ENCODE assay signal across 10 cellular contexts in the genomic region with DNA sequence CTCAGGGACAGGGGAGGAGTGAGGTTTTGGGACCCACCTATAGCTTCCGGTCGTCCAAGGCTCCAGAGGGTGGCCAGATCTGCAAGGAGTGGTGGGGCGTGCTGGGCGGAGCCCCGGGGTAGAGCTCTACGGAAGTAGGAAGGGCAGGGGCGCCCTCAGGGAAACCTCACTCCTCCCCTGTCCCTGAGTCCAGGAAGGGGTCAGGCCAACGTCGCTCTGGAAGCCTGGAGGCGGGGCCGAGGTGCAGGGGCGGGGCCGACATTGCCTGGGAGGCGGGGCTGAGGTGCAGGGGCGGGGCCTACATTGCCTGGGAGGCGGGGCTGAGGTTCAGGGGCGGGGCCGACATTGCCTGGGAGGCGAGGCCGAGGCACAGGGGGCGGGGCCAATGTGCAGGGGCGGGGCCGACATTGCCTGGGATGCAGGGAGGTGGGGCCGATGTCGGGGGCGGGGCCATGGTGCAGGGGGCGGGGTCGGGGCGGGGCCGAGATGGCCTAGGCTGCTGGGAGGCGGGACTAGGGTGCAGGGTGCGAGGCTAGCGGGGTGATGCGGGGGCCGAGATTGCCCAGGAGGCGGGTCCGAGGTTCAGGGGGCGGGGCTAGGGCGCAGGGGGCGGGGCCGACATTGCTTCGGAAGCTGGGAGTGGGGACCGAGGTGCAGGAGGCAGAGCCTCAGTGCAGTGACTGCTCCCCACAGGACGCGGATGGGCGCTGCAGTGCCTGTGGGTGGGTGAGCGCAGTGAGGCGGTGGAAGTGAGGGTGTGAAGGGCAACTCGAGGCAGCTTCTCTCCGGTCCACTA. TPM values are rescaled to one million over a fixed set of nuclear protein-coding genes. Genes with fewer than 3 reads are reported as not detected.
DNase-seq lines count a peak whose midpoint lies in the region; ATAC-seq, FAIRE-seq and TF ChIP-seq lines count a peak whose summit lies in the region.
"Had no signal": no experiment of that assay in that cellular context is flagged by ENCODE, and none has a peak within 500 bp of the region (broad histone marks: within the 10 kb centered on the region; RNA-seq: fewer than 3 reads in every experiment).

No MANE protein-coding gene starts in this region.

- H3K4me1 Mint-ChIP-seq in natural killer cell treated with Interleukin-12 subunit alpha and Interleukin-12 subunit beta and Interleukin-15 and Interleukin-18, amount 100 ng/mL, for 72 hours (ENCODE audit: low read depth in 2 of 2), result peaks cover 7% of the 10 kb centered on the region in 2 donors

- no peak for TF ChIP-seq POLR2A in endothelial cell of umbilical vein (IDR thresholded peaks at IDR 0.05; ENCODE audit: low read depth, low read length)

- no peaks in the 10 kb centered on the region for H3K36me3 Mint-ChIP-seq in natural killer cell treated with Interleukin-12 subunit alpha and Interleukin-12 subunit beta and Interleukin-15 and Interleukin-18, amount 100 ng/mL, for 72 hours
- H3K36me3 Mint-ChIP-seq: IgD-negative memory B cell had no signal

- dilution Hi-C loops in endothelial cell of umbilical vein (cut with MboI; ENCODE audit: extremely low pct_ligation_motif_present, low sequenced_read_pairs), result no loop called here

- intact Hi-C loops in endothelial cell of umbilical vein (cut with micrococcal nuclease), result loop anchor here (1.0 kb wide), 1 partner anchor 24 kb away; no protein-coding TSS in a partner anchor

- POLR2A ChIA-PET in endothelial cell of umbilical vein (lab: Charles Lee), result no interaction called here

- no peaks in the 10 kb centered on the region for H3K9me3 Mint-ChIP-seq in natural killer cell treated with Interleukin-12 subunit alpha and Interleukin-12 subunit beta and Interleukin-15 and Interleukin-18, amount 100 ng/mL, for 72 hours

- no peaks in the 10 kb centered on the region for H4K20me1 ChIP-seq in endothelial cell of umbilical vein (replicated peaks; ENCODE audit: control insufficient read depth, extremely low read depth, insufficient read depth, low read length)

- H3K9ac ChIP-seq in endothelial cell of umbilical vein (replicated peaks; ENCODE audit: extremely low read depth, insufficient read depth, low read length), result no peak overlapping the region
- H3K9ac ChIP-seq: parathyroid adenoma had no signal

- H3K27ac ChIP-seq in endothelial cell of umbilical vein (ENCODE audit: insufficient read depth, low read depth, low read length) (no peak overlapping the region), thoracic aorta (no peak overlapping the region)
- H3K27ac ChIP-seq: parathyroid adenoma had no signal

- H3K27ac Mint-ChIP-seq in natural killer cell treated with Interleukin-12 subunit alpha and Interleukin-12 subunit beta and Interleukin-15 and Interleukin-18, amount 100 ng/mL, for 72 hours, result no peak overlapping the region
- H3K27ac Mint-ChIP-seq: IgD-negative memory B cell had no signal

- peak; percentile 73 for FAIRE-seq in endothelial cell of umbilical vein (lab: Jason Lieb, UNC)

- no TSS peak for BruUV-seq in endothelial cell of umbilical vein (replicated peaks; lab: Mats Ljungman, UMichigan)

- H3K9me3 ChIP-seq in endothelial cell of umbilical vein (replicated peaks; ENCODE audit: control insufficient read depth, insufficient read depth, low read length) (no peaks in the 10 kb centered on the region), thoracic aorta (no peaks in the 10 kb centered on the region)

- CTCF ChIA-PET in endothelial cell of umbilical vein (lab: Charles Lee), result interaction anchor here (1.0 to 1.4 kb wide), 3 partner anchors 23 to 30 kb away, joined by 5 to 7 read pairs (median 6); no protein-coding TSS in a partner anchor

- peak overlapping the region; percentile 64 for H2AFZ ChIP-seq in endothelial cell of umbilical vein (ENCODE audit: low read depth, low read length)
- H2AFZ ChIP-seq: parathyroid adenoma had no signal

- ATAC-seq in natural killer cell treated with Interleukin-12 subunit alpha and Interleukin-12 subunit beta and Interleukin-15 and Interleukin-18, amount 100 ng/mL, for 72 hours, result peak; percentile 84 to 89
- ATAC-seq in thoracic aorta (ENCODE audit: insufficient number of reproducible peaks, low FRiP score, low read depth) (no peak), GM21576 (IDR thresholded peaks at IDR 0.05; ENCODE audit: unreplicated experiment) (no peak)

- H3K9me1 ChIP-seq in endothelial cell of umbilical vein (replicated peaks; ENCODE audit: control insufficient read depth, extremely low read depth, insufficient read depth, low read length), result no peaks in the 10 kb centered on the region

- H3K4me1 ChIP-seq in endothelial cell of umbilical vein (ENCODE audit: control insufficient read depth, extremely low read depth, insufficient read depth, low read length), result peaks cover 3% of the 10 kb centered on the region
- H3K4me1 ChIP-seq in thoracic aorta (ENCODE audit: control insufficient read depth in 1 of 2, low read depth in 2 of 2), result peaks cover 0 to 3% of the 10 kb centered on the region in 2 donors
- H3K4me1 ChIP-seq: parathyroid adenoma had no signal

- DNase-seq in GF-D8 (lab: John Stamatoyannopoulos, UW) (peak; percentile 95), NCI-H460 (ENCODE audit: extremely low read depth, low read depth) (peak; percentile 55), endothelial cell of umbilical vein (ENCODE audit: low read depth, low spot score) (peak; percentile 22), thoracic aorta (ENCODE audit: low spot score) (peak; percentile 29), GM19238 (ENCODE audit: insufficient read length, low spot score) (no peak)
- peak; percentile 18 to 40 for DNase-seq in activated CD8-positive, alpha-beta memory T cell treated with anti-CD3 and anti-CD28 coated beads for 4 hours (ENCODE audit: low read depth in 2 of 2)
- no peak for DNase-seq in natural killer cell treated with Interleukin-12 subunit alpha and Interleukin-12 subunit beta and Interleukin-15 and Interleukin-18, amount 100 ng/mL, for 72 hours (ENCODE audit: low spot score)

- peaks cover 0 to 3% of the 10 kb centered on the region in 2 experiments for H3K27me3 ChIP-seq in endothelial cell of umbilical vein (ENCODE audit: control insufficient read depth in 2 of 2, insufficient read depth in 2 of 2, low read length in 2 of 2)
- H3K27me3 ChIP-seq in thoracic aorta (replicated peaks; ENCODE audit: insufficient read depth), result no peaks in the 10 kb centered on the region

- H3K4me2 ChIP-seq in endothelial cell of umbilical vein (ENCODE audit: insufficient read depth, low read length), result no peak overlapping the region

- no peaks in the 10 kb centered on the region for H3K79me2 ChIP-seq in endothelial cell of umbilical vein (ENCODE audit: control insufficient read depth, insufficient read depth, low read length)
- H3K79me2 ChIP-seq: parathyroid adenoma had no signal

- no peak for TF ChIP-seq CTCF in endothelial cell of umbilical vein (IDR thresholded peaks at IDR 0.05; ENCODE audit: extremely low read depth in 1 of 2, insufficient read depth in 1 of 2, low read depth in 1 of 2, low read length in 2 of 2)
- no peak for TF ChIP-seq CTCF in thoracic aorta (IDR thresholded peaks at IDR 0.05)

- H3K4me3 ChIP-seq in endothelial cell of umbilical vein (replicated peaks in 1 of 3; ENCODE audit: insufficient read depth in 1 of 3, low read depth in 1 of 3, low read length in 3 of 3) (no peak overlapping the region), thoracic aorta (peak overlapping the region; percentile 13)

- H3K4me3 Mint-ChIP-seq in natural killer cell treated with Interleukin-12 subunit alpha and Interleukin-12 subunit beta and Interleukin-15 and Interleukin-18, amount 100 ng/mL, for 72 hours, result no peak overlapping the region

- peaks cover 3 to 8% of the 10 kb centered on the region in 2 donors for H3K27me3 Mint-ChIP-seq in natural killer cell treated with Interleukin-12 subunit alpha and Interleukin-12 subunit beta and Interleukin-15 and Interleukin-18, amount 100 ng/mL, for 72 hours

- H3K36me3 ChIP-seq in endothelial cell of umbilical vein (ENCODE audit: control insufficient read depth in 2 of 2, extremely low read depth in 1 of 2, insufficient read depth in 2 of 2, low read length in 2 of 2), result no peaks in the 10 kb centered on the region
- H3K36me3 ChIP-seq in thoracic aorta, result no peaks in the 10 kb centered on the region

RNA-seq across cellular contexts. Expression of a gene that starts 4.9 kb away (rescaled TPM):
- total RNA-seq in NCI-H460 (2014; rRNA removed; shearing (Covaris generic)), result 4.2 and 7.6 TPM in 2 replicates
- 4.6 and 6.6 TPM in 2 replicates for polyA plus RNA-seq in NCI-H460 (2014; cell fraction: nucleus; rRNA removed)
- total RNA-seq in endothelial cell of umbilical vein (24.2 and 31.8 TPM in 2 replicates), thoracic aorta (10 to 100 TPM; 14.4 to 28.4 TPM)
- 3.9 and 5.7 TPM in 2 replicates for polyA plus RNA-seq in endothelial cell of umbilical vein
- polyA plus RNA-seq in endothelial cell of umbilical vein (2011; cell fraction: cytosol; rRNA removed), result 1.7 and 3.4 TPM in 2 replicates
- polyA plus RNA-seq in endothelial cell of umbilical vein (2011; cell fraction: nucleus; rRNA removed), result 3.1 and 3.2 TPM in 2 replicates
- polyA plus RNA-seq in endothelial cell of umbilical vein (2012), result 2.2 and 6.7 TPM in 2 replicates
- 2.2 and 2.5 TPM in 2 replicates for polyA minus RNA-seq in endothelial cell of umbilical vein
- polyA minus RNA-seq in endothelial cell of umbilical vein (2011; cell fraction: cytosol; rRNA and poly(A)+ RNA removed), result 2.5 TPM
- polyA minus RNA-seq in endothelial cell of umbilical vein (2011; cell fraction: nucleus; rRNA and poly(A)+ RNA removed), result 0.72 and 2.0 TPM in 2 replicates
- total RNA-seq in natural killer cell treated with Interleukin-12 subunit alpha and Interleukin-12 subunit beta and Interleukin-15 and Interleukin-18, amount 100 ng/mL, for 72 hours, result not detected
- polyA plus RNA-seq: IgD-negative memory B cell had no signal

RNA-seq across cellular contexts. Expression of a gene that starts 8.6 kb away (rescaled TPM):
- not detected in 2 replicates for total RNA-seq in NCI-H460 (2014; rRNA removed; shearing (Covaris generic))
- not detected in 2 replicates for polyA plus RNA-seq in NCI-H460 (2014; cell fraction: nucleus; rRNA removed)
- total RNA-seq in endothelial cell of umbilical vein (not detected in 2 replicates), thoracic aorta (not detected)
- polyA plus RNA-seq in endothelial cell of umbilical vein, result not detected in 2 replicates
- not detected in 2 replicates for polyA plus RNA-seq in endothelial cell of umbilical vein (2011; cell fraction: cytosol; rRNA removed)
- polyA plus RNA-seq in endothelial cell of umbilical vein (2011; cell fraction: nucleus; rRNA removed), result not detected in 2 replicates
- polyA plus RNA-seq in endothelial cell of umbilical vein (2012), result not detected in 2 replicates
- not detected in 2 replicates for polyA minus RNA-seq in endothelial cell of umbilical vein
- not detected for polyA minus RNA-seq in endothelial cell of umbilical vein (2011; cell fraction: cytosol; rRNA and poly(A)+ RNA removed)
- not detected in 2 replicates for polyA minus RNA-seq in endothelial cell of umbilical vein (2011; cell fraction: nucleus; rRNA and poly(A)+ RNA removed)
- total RNA-seq in natural killer cell treated with Interleukin-12 subunit alpha and Interleukin-12 subunit beta and Interleukin-15 and Interleukin-18, amount 100 ng/mL, for 72 hours, result 1 to 10 TPM in 1 of 2 donors, not detected in 1; 1.4 TPM
- polyA plus RNA-seq: IgD-negative memory B cell had no signal

RNA-seq across cellular contexts. Expression of a gene that starts 27.7 kb away (rescaled TPM):
- total RNA-seq in NCI-H460 (2014; rRNA removed; shearing (Covaris generic)), result 43.3 and 51.7 TPM in 2 replicates
- polyA plus RNA-seq in NCI-H460 (2014; cell fraction: nucleus; rRNA removed), result 131 and 171 TPM in 2 replicates
- total RNA-seq in endothelial cell of umbilical vein (19.9 and 30.3 TPM in 2 replicates), thoracic aorta (100 to 1,000 TPM; 361 to 595 TPM)
- polyA plus RNA-seq in endothelial cell of umbilical vein, result 45.2 and 70.7 TPM in 2 replicates
- 23.1 and 28.2 TPM in 2 replicates for polyA plus RNA-seq in endothelial cell of umbilical vein (2011; cell fraction: cytosol; rRNA removed)
- polyA plus RNA-seq in endothelial cell of umbilical vein (2011; cell fraction: nucleus; rRNA removed), result 43.7 and 57.4 TPM in 2 replicates
- polyA plus RNA-seq in endothelial cell of umbilical vein (2012), result 27.8 and 50.7 TPM in 2 replicates
- 14.0 and 17.2 TPM in 2 replicates for polyA minus RNA-seq in endothelial cell of umbilical vein
- 102 TPM for polyA minus RNA-seq in endothelial cell of umbilical vein (2011; cell fraction: cytosol; rRNA and poly(A)+ RNA removed)
- polyA minus RNA-seq in endothelial cell of umbilical vein (2011; cell fraction: nucleus; rRNA and poly(A)+ RNA removed), result 5.0 and 10.4 TPM in 2 replicates
- total RNA-seq in natural killer cell treated with Interleukin-12 subunit alpha and Interleukin-12 subunit beta and Interleukin-15 and Interleukin-18, amount 100 ng/mL, for 72 hours, result 1 to 10 TPM; 1.7 to 3.6 TPM

RNA-seq across cellular contexts. Expression of a gene that starts 40.8 kb away (rescaled TPM):
- 27.0 and 33.5 TPM in 2 replicates for total RNA-seq in NCI-H460 (2014; rRNA removed; shearing (Covaris generic))
- 72.7 and 84.5 TPM in 2 replicates for polyA plus RNA-seq in NCI-H460 (2014; cell fraction: nucleus; rRNA removed)
- total RNA-seq in endothelial cell of umbilical vein (58.4 and 61.3 TPM in 2 replicates), thoracic aorta (10 to 100 TPM; 47.8 to 61.9 TPM)
- 19.2 and 20.5 TPM in 2 replicates for polyA plus RNA-seq in endothelial cell of umbilical vein
- 18.8 and 27.0 TPM in 2 replicates for polyA plus RNA-seq in endothelial cell of umbilical vein (2011; cell fraction: cytosol; rRNA removed)
- 20.9 and 24.6 TPM in 2 replicates for polyA plus RNA-seq in endothelial cell of umbilical vein (2011; cell fraction: nucleus; rRNA removed)
- 35.7 and 49.8 TPM in 2 replicates for polyA plus RNA-seq in endothelial cell of umbilical vein (2012)
- polyA minus RNA-seq in endothelial cell of umbilical vein, result 6.4 and 7.9 TPM in 2 replicates
- polyA minus RNA-seq in endothelial cell of umbilical vein (2011; cell fraction: cytosol; rRNA and poly(A)+ RNA removed), result 23.1 TPM
- polyA minus RNA-seq in endothelial cell of umbilical vein (2011; cell fraction: nucleus; rRNA and poly(A)+ RNA removed), result 7.1 and 16.3 TPM in 2 replicates
- total RNA-seq in natural killer cell treated with Interleukin-12 subunit alpha and Interleukin-12 subunit beta and Interleukin-15 and Interleukin-18, amount 100 ng/mL, for 72 hours, result 100 to 1,000 TPM in 1 of 2 donors, 10 to 100 TPM in 1; 77.7 to 138 TPM

RNA-seq across cellular contexts. Expression of a gene that starts 47.1 kb away (rescaled TPM):
- 24.1 and 30.1 TPM in 2 replicates for total RNA-seq in NCI-H460 (2014; rRNA removed; shearing (Covaris generic))
- 21.1 and 24.2 TPM in 2 replicates for polyA plus RNA-seq in NCI-H460 (2014; cell fraction: nucleus; rRNA removed)
- total RNA-seq in endothelial cell of umbilical vein (not detected in 2 replicates), thoracic aorta (1 to 10 TPM in 1 of 2 donors, not detected in 1; 2.2 TPM)
- not detected in 2 replicates for polyA plus RNA-seq in endothelial cell of umbilical vein
- polyA plus RNA-seq in endothelial cell of umbilical vein (2011; cell fraction: cytosol; rRNA removed), result not detected in 2 replicates
- not detected in 2 replicates for polyA plus RNA-seq in endothelial cell of umbilical vein (2011; cell fraction: nucleus; rRNA removed)
- not detected in 2 replicates for polyA plus RNA-seq in endothelial cell of umbilical vein (2012)
- not detected in 2 replicates for polyA minus RNA-seq in endothelial cell of umbilical vein
- 47.4 TPM for polyA minus RNA-seq in endothelial cell of umbilical vein (2011; cell fraction: cytosol; rRNA and poly(A)+ RNA removed)
- 0.14 TPM in 1 of 2 replicates, not detected in the other for polyA minus RNA-seq in endothelial cell of umbilical vein (2011; cell fraction: nucleus; rRNA and poly(A)+ RNA removed)
- not detected for total RNA-seq in natural killer cell treated with Interleukin-12 subunit alpha and Interleukin-12 subunit beta and Interleukin-15 and Interleukin-18, amount 100 ng/mL, for 72 hours
- polyA plus RNA-seq: IgD-negative memory B cell had no signal

Comparison
In these comparisons a context has a peak if more than half of its experiments do, and no peak if none do; other contexts are left out.
1. DNase-seq: peak in GF-D8 (single experiment), NCI-H460 (single experiment), activated CD8-positive, alpha-beta memory T cell treated with anti-CD3 and anti-CD28 coated beads for 4 hours (2 of 2), endothelial cell of umbilical vein (single experiment) and thoracic aorta (single experiment); none in natural killer cell treated with Interleukin-12 subunit alpha and Interleukin-12 subunit beta and Interleukin-15 and Interleukin-18, amount 100 ng/mL, for 72 hours (single experiment) and GM19238 (single experiment).
2. ATAC-seq: peak in natural killer cell treated with Interleukin-12 subunit alpha and Interleukin-12 subunit beta and Interleukin-15 and Interleukin-18, amount 100 ng/mL, for 72 hours (2 of 2); none in thoracic aorta (single experiment) and GM21576 (single experiment).